ENCODE assay signal across 18 cellular contexts in the genomic region with DNA sequence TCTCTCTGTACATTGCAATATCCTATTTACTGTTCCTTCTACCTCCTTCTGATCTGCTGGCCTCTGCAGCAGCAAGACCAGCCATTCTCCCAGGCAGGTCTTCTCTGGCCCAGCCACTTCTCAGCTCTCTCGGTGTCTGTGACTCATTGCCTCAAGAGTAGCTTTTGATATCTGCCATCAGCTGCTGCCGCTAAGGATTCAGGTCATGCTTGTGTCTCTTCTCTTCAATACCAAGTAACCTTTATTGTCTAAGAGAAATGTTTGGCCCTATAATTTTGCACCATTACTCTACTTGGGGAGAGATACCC.
"Had no signal": no experiment of that assay in that cellular context is flagged by ENCODE, and none has a peak within 500 bp of the region (broad histone marks: within the 10 kb centered on the region; RNA-seq: fewer than 3 reads in every experiment).

No MANE protein-coding gene starts in this region.

- H3K27me3 ChIP-seq: ascending aorta, body of pancreas had no signal

- H3K27ac Mint-ChIP-seq: activated B cell treated with CpG ODN at 0.5 μM for 24 hours; activated CD8-positive, alpha-beta T cell treated with anti-CD3 and anti-CD28 coated beads for 36 hours; activated naive CD4-positive, alpha-beta T cell treated with anti-CD3 and anti-CD28 coated beads, Interleukin-2, amount 50 U/mL, for 24 hours; activated T-cell treated with anti-CD3 and anti-CD28 coated beads, Interleukin-2, amount 50 U/mL, for 72 hours; IgD-negative memory B cell; T-helper 1 cell treated with Interleukin-12 subunit alpha and Interleukin-12 subunit beta and Interleukin-4 antibody, amounts not matched to agents 30 μg/mL and 1 μg/mL, for 36 hours had no signal

- H3K9me3 Mint-ChIP-seq: activated B cell treated with CpG ODN at 0.5 μM for 24 hours; activated CD8-positive, alpha-beta T cell treated with anti-CD3 and anti-CD28 coated beads for 36 hours; activated naive CD4-positive, alpha-beta T cell treated with anti-CD3 and anti-CD28 coated beads, Interleukin-2, amount 50 U/mL, for 24 hours; activated T-cell treated with anti-CD3 and anti-CD28 coated beads, Interleukin-2, amount 50 U/mL, for 72 hours; IgD-negative memory B cell; T-helper 1 cell treated with Interleukin-12 subunit alpha and Interleukin-12 subunit beta and Interleukin-4 antibody, amounts not matched to agents 30 μg/mL and 1 μg/mL, for 36 hours had no signal

- H3K27ac ChIP-seq: ascending aorta, body of pancreas, SJSA1 had no signal

- H3K27me3 Mint-ChIP-seq: activated CD8-positive, alpha-beta T cell treated with anti-CD3 and anti-CD28 coated beads for 36 hours had no signal

- DNase-seq: activated B cell treated with CpG ODN at 0.5 μM for 24 hours; activated CD4-positive, alpha-beta T cell treated with anti-CD3 and anti-CD28 coated beads for 1 hour; activated CD4-positive, alpha-beta T cell treated with anti-CD3 and anti-CD28 coated beads, Interleukin-2, amount 50 U/mL, for 1 hour; activated CD8-positive, alpha-beta memory T cell treated with anti-CD3 and anti-CD28 coated beads, Interleukin-2, amount 50 U/mL, for 4 hours; KG1; NCI-H1092; NCI-H1930; NCI-H2171; NCI-H2227 treated with DMSO at 0.1 percent for 48 hours; NK-92 treated with Interleukin-12 subunit alpha and Interleukin-12 subunit beta, amount 100 ng/mL, for 24 hours had no signal

- H3K4me1 ChIP-seq: ascending aorta, SJSA1 had no signal

- H3K4me3 ChIP-seq: ascending aorta, body of pancreas, SJSA1 had no signal

- H3K36me3 Mint-ChIP-seq: activated naive CD4-positive, alpha-beta T cell treated with anti-CD3 and anti-CD28 coated beads, Interleukin-2, amount 50 U/mL, for 24 hours had no signal

- H3K9me3 ChIP-seq: ascending aorta, body of pancreas, SJSA1 had no signal

- H3K4me1 Mint-ChIP-seq: activated B cell treated with CpG ODN at 0.5 μM for 24 hours; activated naive CD4-positive, alpha-beta T cell treated with anti-CD3 and anti-CD28 coated beads, Interleukin-2, amount 50 U/mL, for 24 hours; IgD-negative memory B cell had no signal

- H3K36me3 ChIP-seq: ascending aorta, SJSA1 had no signal

- H3K4me3 Mint-ChIP-seq: activated B cell treated with CpG ODN at 0.5 μM for 24 hours; activated CD8-positive, alpha-beta T cell treated with anti-CD3 and anti-CD28 coated beads for 36 hours; activated naive CD4-positive, alpha-beta T cell treated with anti-CD3 and anti-CD28 coated beads, Interleukin-2, amount 50 U/mL, for 24 hours; activated T-cell treated with anti-CD3 and anti-CD28 coated beads, Interleukin-2, amount 50 U/mL, for 72 hours; IgD-negative memory B cell; T-helper 1 cell treated with Interleukin-12 subunit alpha and Interleukin-12 subunit beta and Interleukin-4 antibody, amounts not matched to agents 30 μg/mL and 1 μg/mL, for 36 hours had no signal
